In genomic region chr2:196587739-196588138, GRCh38 we compare ENCODE assay signal across 15 cellular contexts. TPM values are rescaled to one million over a fixed set of nuclear protein-coding genes. Genes with fewer than 3 reads are reported as not detected.
A peak's percentile ranks its signal among the peaks of the same experiment; 100 is the strongest.
DNase-seq lines count a peak whose midpoint lies in the region; ATAC-seq and TF ChIP-seq lines count a peak whose summit lies in the region.
"Had no signal": no experiment of that assay in that cellular context is flagged by ENCODE, and none has a peak within 500 bp of the region (broad histone marks: within the 10 kb centered on the region; RNA-seq: fewer than 3 reads in every experiment).

No MANE protein-coding gene starts in this region.

- H2AFZ ChIP-seq in GM23248, result no peak overlapping the region

- H3K9me2 ChIP-seq in GM23248 (ENCODE audit: insufficient read depth), result no peaks in the 10 kb centered on the region

- DNase-seq in DMS79 treated with DMSO at 0.1 percent for 48 hours (lab: John Stamatoyannopoulos, UW) (peak; percentile 28), DMS79 (lab: John Stamatoyannopoulos, UW) (no peak), caudate nucleus (lab: John Stamatoyannopoulos, UW) (no peak), pons (ENCODE audit: low spot score) (peak; percentile 29), GM23248 (no peak), tibial artery (no peak)
- DNase-seq: 8988T; ACHN; CD4-positive, CD25-positive, alpha-beta regulatory T cell; DMS 273 treated with DMSO at 0.1 percent for 48 hours; GF-D8; HCEC 1CT had no signal

- H3K4me3 ChIP-seq in GM23248 (no peak overlapping the region), tibial artery (no peak overlapping the region)
- H3K4me3 ChIP-seq: BLaER1 treated with 17β-estradiol and CSF1 and Interleukin-3, amounts not matched to agents 10 nM and 100 nM had no signal

- no peak overlapping the region for H3K4me2 ChIP-seq in GM23248 (ENCODE audit: unreplicated experiment)
- H3K4me2 ChIP-seq: BLaER1 treated with 17β-estradiol and CSF1 and Interleukin-3, amounts not matched to agents 10 nM and 100 nM; KMS-11 had no signal

- intact Hi-C loops in tibial artery (cut with DNase I; ENCODE audit: low total_unique reads), result no loop called here

- TF ChIP-seq CTCF in tibial artery (IDR thresholded peaks at IDR 0.05), result no peak

- no peaks in the 10 kb centered on the region for H4K20me1 ChIP-seq in GM23248 (ENCODE audit: insufficient read depth)
- H4K20me1 ChIP-seq: BLaER1 treated with 17β-estradiol and CSF1 and Interleukin-3, amounts not matched to agents 10 nM and 100 nM had no signal

- no peaks in the 10 kb centered on the region for H3K27me3 ChIP-seq in GM23248 (replicated peaks; ENCODE audit: insufficient read depth)
- no peaks in the 10 kb centered on the region for H3K27me3 ChIP-seq in tibial artery

- H3F3A ChIP-seq in GM23248 (ENCODE audit: insufficient read depth), result peaks cover 13% of the 10 kb centered on the region; the same call in 1 of the 2 replicates

- in situ Hi-C loops in GM23248 (cut with MboI), result no loop called here

- H3K79me2 ChIP-seq in GM23248 (ENCODE audit: insufficient read depth), result peaks cover 64% of the 10 kb centered on the region

- WGBS in GM23248 (ENCODE audit: low coverage in 1 of 2, low lambda C conversion rate in 2 of 2, missing lambda C conversion rate in 2 of 2), 2 experiments, result 0% methylated on average over 1 of the region's 1 CpG

- H3K27ac ChIP-seq in caudate nucleus (ENCODE audit: low read depth, low read length) (peak overlapping the region; percentile 61), GM23248 (no peak overlapping the region), tibial artery (no peak overlapping the region)
- H3K27ac ChIP-seq: BLaER1 treated with 17β-estradiol and CSF1 and Interleukin-3, amounts not matched to agents 10 nM and 100 nM; KMS-11 had no signal

- no peaks in the 10 kb centered on the region for H3K36me3 ChIP-seq in GM23248 (ENCODE audit: low read depth)
- no peaks in the 10 kb centered on the region for H3K36me3 ChIP-seq in tibial artery
- H3K36me3 ChIP-seq: BLaER1 treated with 17β-estradiol and CSF1 and Interleukin-3, amounts not matched to agents 10 nM and 100 nM had no signal

- H3K9me3 ChIP-seq in GM23248 (ENCODE audit: low read depth) (no peaks in the 10 kb centered on the region), tibial artery (no peaks in the 10 kb centered on the region)
- H3K9me3 ChIP-seq: BLaER1 treated with 17β-estradiol and CSF1 and Interleukin-3, amounts not matched to agents 10 nM and 100 nM had no signal

- H3K9ac ChIP-seq in GM23248, result no peak overlapping the region
- H3K9ac ChIP-seq: BLaER1 treated with 17β-estradiol and CSF1 and Interleukin-3, amounts not matched to agents 10 nM and 100 nM; KMS-11 had no signal

- no peak for ATAC-seq in GM19397 (IDR thresholded peaks at IDR 0.05; ENCODE audit: unreplicated experiment)

- H3K4me1 ChIP-seq in GM23248 (ENCODE audit: insufficient read depth) (peaks cover 17% of the 10 kb centered on the region), tibial artery (peaks cover 0 to 7% (median 2%) of the 10 kb centered on the region in 4 donors)

RNA-seq across cellular contexts. Expression of gene HECW2, which starts 5.6 kb away (rescaled TPM):
- 6.5 and 10.0 TPM in 2 replicates for total RNA-seq in GM23248 (2014; rRNA removed; shearing (Covaris generic))
- 2.4 and 2.6 TPM in 2 replicates for polyA plus RNA-seq in GM23248 (2016; fragmentation: Nextera tagmentation; extraction: Ambion mirVana)

RNA-seq across cellular contexts. Expression of gene CCDC150, which starts 51.8 kb away (rescaled TPM):
- 0.65 and 1.1 TPM in 2 replicates for total RNA-seq in GM23248 (2014; rRNA removed; shearing (Covaris generic))
- 2.1 and 2.5 TPM in 2 replicates for polyA plus RNA-seq in GM23248 (2016; fragmentation: Nextera tagmentation; extraction: Ambion mirVana)

Comparison
In these comparisons a context has a peak if more than half of its experiments do, and no peak if none do; other contexts are left out.
1. DNase-seq: peak in DMS79 treated with DMSO at 0.1 percent for 48 hours (single experiment) and pons (single experiment); none in DMS79 (single experiment), caudate nucleus (0 of 61), GM23248 (single experiment) and tibial artery (0 of 2).